Comparison of ENCODE assay signal across 9 cellular contexts in the genomic region with DNA sequence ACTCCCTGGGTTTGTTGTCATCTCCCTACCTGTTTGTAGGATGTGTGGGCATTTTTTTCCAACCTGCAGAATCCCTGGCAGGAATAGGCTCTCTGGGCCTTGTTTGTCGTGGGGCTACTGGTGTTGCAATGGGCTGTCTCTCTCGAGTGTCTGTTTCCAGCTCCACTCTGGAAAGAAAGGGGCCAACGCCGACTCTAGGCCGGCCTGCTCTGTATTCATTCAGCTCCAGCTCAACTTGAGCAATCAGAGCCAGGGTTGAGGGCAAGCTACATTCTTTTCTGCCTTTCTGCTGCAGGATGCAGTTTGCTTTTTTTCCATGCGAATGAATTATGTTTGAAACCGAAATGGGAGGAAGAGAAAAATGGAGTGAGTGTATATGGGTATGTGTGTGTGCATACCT. TPM values are rescaled to one million over a fixed set of nuclear protein-coding genes. Genes with fewer than 3 reads are reported as not detected.
A peak's percentile ranks its signal among the peaks of the same experiment; 100 is the strongest.
DNase-seq lines count a peak whose midpoint lies in the region; TF ChIP-seq lines count a peak whose summit lies in the region.
"Had no signal": no experiment of that assay in that cellular context is flagged by ENCODE, and none has a peak within 500 bp of the region (broad histone marks: within the 10 kb centered on the region; RNA-seq: fewer than 3 reads in every experiment).

No MANE protein-coding gene starts in this region.

- H3K27ac ChIP-seq in BLaER1 (no peak overlapping the region), osteoblast (ENCODE audit: low read depth, low read length) (no peak overlapping the region)

- H3K4me1 Mint-ChIP-seq in activated T-helper 1 cell treated with anti-CD3 and anti-CD28 coated beads, Interleukin-12 subunit alpha, Interleukin-12 subunit beta, Interleukin-2, Interleukin-4 antibody, amounts not matched to agents 30 ng/mL and 10 ng/mL and 1 ng/mL, durations not matched to agents 14 hours and 24 hours and 36 hours (ENCODE audit: low read depth) = peaks cover 23% of the 10 kb centered on the region

- H3K4me1 ChIP-seq in BLaER1 (peaks cover 82% of the 10 kb centered on the region), osteoblast (ENCODE audit: insufficient read depth, low read length) (peaks cover 22% of the 10 kb centered on the region)

- TF ChIP-seq CTCF in osteoblast (IDR thresholded peaks at IDR 0.05; ENCODE audit: extremely low read depth, low read depth, low read length) = no peak
- TF ChIP-seq CTCF in GM10266 (IDR thresholded peaks at IDR 0.05; ENCODE audit: control insufficient read depth, insufficient read depth, low read depth, missing control alignments) = no peak

- intact Hi-C loops in activated T-helper 1 cell treated with anti-CD3 and anti-CD28 coated beads, Interleukin-12 subunit alpha, Interleukin-12 subunit beta, Interleukin-2, Interleukin-4 antibody, amounts not matched to agents 30 ng/mL and 10 ng/mL and 1 ng/mL, durations not matched to agents 14 hours and 24 hours and 36 hours (cut with micrococcal nuclease) = no loop called here
- intact Hi-C loops in head of caudate nucleus (cut with DNase I) = no loop called here

- H3K9me3 ChIP-seq in BLaER1 (no peaks in the 10 kb centered on the region), osteoblast (ENCODE audit: low read depth, low read length) (no peaks in the 10 kb centered on the region)
- H3K9me3 ChIP-seq: mucosa of descending colon had no signal

- H3K27me3 ChIP-seq in BLaER1 (peaks cover 22% of the 10 kb centered on the region; the same call in 1 of the 2 replicates), osteoblast (ENCODE audit: insufficient read depth, low read length) (no peaks in the 10 kb centered on the region)

- no peak overlapping the region for H3K9ac ChIP-seq in BLaER1

- H3K27ac Mint-ChIP-seq in activated T-helper 1 cell treated with anti-CD3 and anti-CD28 coated beads, Interleukin-12 subunit alpha, Interleukin-12 subunit beta, Interleukin-2, Interleukin-4 antibody, amounts not matched to agents 30 ng/mL and 10 ng/mL and 1 ng/mL, durations not matched to agents 14 hours and 24 hours and 36 hours = no peak overlapping the region

- H2AFZ ChIP-seq in osteoblast (ENCODE audit: low read length) = no peak overlapping the region

- H3K79me2 ChIP-seq in osteoblast (ENCODE audit: insufficient read depth, low read length) = peaks cover 60% of the 10 kb centered on the region

- H3K9me3 Mint-ChIP-seq in activated T-helper 1 cell treated with anti-CD3 and anti-CD28 coated beads, Interleukin-12 subunit alpha, Interleukin-12 subunit beta, Interleukin-2, Interleukin-4 antibody, amounts not matched to agents 30 ng/mL and 10 ng/mL and 1 ng/mL, durations not matched to agents 14 hours and 24 hours and 36 hours = no peaks in the 10 kb centered on the region

- H3K27me3 Mint-ChIP-seq in activated T-helper 1 cell treated with anti-CD3 and anti-CD28 coated beads, Interleukin-12 subunit alpha, Interleukin-12 subunit beta, Interleukin-2, Interleukin-4 antibody, amounts not matched to agents 30 ng/mL and 10 ng/mL and 1 ng/mL, durations not matched to agents 14 hours and 24 hours and 36 hours (ENCODE audit: insufficient read depth) = peaks cover 19% of the 10 kb centered on the region

- H3K4me2 ChIP-seq in BLaER1 (peak overlapping the region; percentile 97), osteoblast (ENCODE audit: insufficient read depth, low read length) (peak overlapping the region; percentile 65)

- no peak overlapping the region for H3K4me3 ChIP-seq in BLaER1
- H3K4me3 ChIP-seq in osteoblast (ENCODE audit: insufficient read depth, low read length) = peak overlapping the region; percentile 43
- H3K4me3 ChIP-seq: mucosa of descending colon had no signal

- H4K20me1 ChIP-seq in BLaER1 = peaks cover 58% of the 10 kb centered on the region; the same call in 1 of the 2 replicates
- peaks cover 44% of the 10 kb centered on the region for H4K20me1 ChIP-seq in osteoblast (ENCODE audit: insufficient read depth, low read length)

- H3K4me3 Mint-ChIP-seq in activated T-helper 1 cell treated with anti-CD3 and anti-CD28 coated beads, Interleukin-12 subunit alpha, Interleukin-12 subunit beta, Interleukin-2, Interleukin-4 antibody, amounts not matched to agents 30 ng/mL and 10 ng/mL and 1 ng/mL, durations not matched to agents 14 hours and 24 hours and 36 hours = peak overlapping the region; percentile 81

- H3K36me3 ChIP-seq in BLaER1 = peaks cover 14% of the 10 kb centered on the region
- H3K36me3 ChIP-seq in osteoblast (ENCODE audit: insufficient read depth, low read length) = peaks cover 21% of the 10 kb centered on the region

- no peak for DNase-seq in activated T-helper 1 cell treated with anti-CD3 and anti-CD28 coated beads, Interleukin-12 subunit alpha, Interleukin-12 subunit beta, Interleukin-2, Interleukin-4 antibody, amounts not matched to agents 30 ng/mL and 10 ng/mL and 1 ng/mL, durations not matched to agents 14 hours and 24 hours and 36 hours (ENCODE audit: low spot score)
- peak in 22 of 42 donors; percentile 32 to 77 (median 50) for DNase-seq in head of caudate nucleus
- DNase-seq in osteoblast (ENCODE audit: insufficient read length, low spot score, missing footprints) = peak; percentile 88
- DNase-seq in GM10266 (ENCODE audit: extremely low spot score) = no peak
- no peak for DNase-seq in DMS79 treated with DMSO at 0.1 percent for 48 hours (lab: John Stamatoyannopoulos, UW)
- DNase-seq in SKM-1 (lab: John Stamatoyannopoulos, UW; ENCODE audit: unreplicated experiment) = no peak
- no peak for DNase-seq in activated CD4-positive, CD25-positive, alpha-beta regulatory T cell treated with anti-CD3 and anti-CD28 coated beads, Interleukin-2, amount 50 U/mL, for 72 hours
- DNase-seq: mucosa of descending colon had no signal

- peaks cover 2% of the 10 kb centered on the region for H3K36me3 Mint-ChIP-seq in activated T-helper 1 cell treated with anti-CD3 and anti-CD28 coated beads, Interleukin-12 subunit alpha, Interleukin-12 subunit beta, Interleukin-2, Interleukin-4 antibody, amounts not matched to agents 30 ng/mL and 10 ng/mL and 1 ng/mL, durations not matched to agents 14 hours and 24 hours and 36 hours (ENCODE audit: low read depth)

RNA-seq across cellular contexts. Expression of gene JDP2, which starts 2.3 kb away (rescaled TPM):
- 1.8 and 2.0 TPM in 2 replicates for total RNA-seq in activated T-helper 1 cell treated with anti-CD3 and anti-CD28 coated beads, Interleukin-12 subunit alpha, Interleukin-12 subunit beta, Interleukin-2, Interleukin-4 antibody, amounts not matched to agents 30 ng/mL and 10 ng/mL and 1 ng/mL, durations not matched to agents 14 hours and 24 hours and 36 hours
- 70.7 and 77.1 TPM in 2 replicates for total RNA-seq in osteoblast

Comparison
In these comparisons a context has a peak if more than half of its experiments do, and no peak if none do; other contexts are left out.
1. DNase-seq: peak in head of caudate nucleus (22 of 42) and osteoblast (single experiment); none in activated T-helper 1 cell treated with anti-CD3 and anti-CD28 coated beads, Interleukin-12 subunit alpha, Interleukin-12 subunit beta, Interleukin-2, Interleukin-4 antibody, amounts not matched to agents 30 ng/mL and 10 ng/mL and 1 ng/mL, durations not matched to agents 14 hours and 24 hours and 36 hours (single experiment), GM10266 (single experiment), DMS79 treated with DMSO at 0.1 percent for 48 hours (single experiment), SKM-1 (single experiment) and activated CD4-positive, CD25-positive, alpha-beta regulatory T cell treated with anti-CD3 and anti-CD28 coated beads, Interleukin-2, amount 50 U/mL, for 72 hours (single experiment).
2. RNA of gene JDP2, which starts 2.3 kb away (total RNA-seq): 70.7 to 77.1 TPM in osteoblast; 1.8 to 2.0 TPM in activated T-helper 1 cell treated with anti-CD3 and anti-CD28 coated beads, Interleukin-12 subunit alpha, Interleukin-12 subunit beta, Interleukin-2, Interleukin-4 antibody, amounts not matched to agents 30 ng/mL and 10 ng/mL and 1 ng/mL, durations not matched to agents 14 hours and 24 hours and 36 hours; every median in the first group is over 10 times any median in the second.